In the genomic region with DNA sequence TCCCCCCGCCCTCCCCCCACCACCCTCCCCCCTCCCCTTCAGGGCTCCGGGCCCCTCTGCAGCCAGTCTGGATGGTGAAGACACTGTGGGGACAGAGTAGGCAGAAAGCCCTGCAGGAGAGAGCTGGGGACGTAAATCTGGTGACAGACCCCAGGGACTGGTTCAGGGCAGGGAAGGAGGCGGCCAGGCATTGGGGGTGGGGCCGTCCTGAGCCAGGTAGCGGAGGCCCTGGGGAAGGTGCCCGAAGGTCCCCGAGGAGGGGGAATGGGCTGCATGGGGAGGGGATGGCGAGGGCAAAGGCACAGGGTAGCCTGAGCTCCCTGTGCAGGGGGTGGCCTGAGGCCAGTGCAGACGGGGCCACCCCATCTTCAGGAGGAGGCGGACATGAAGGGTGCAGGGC, we compare ENCODE assay signal across 1 cellular context.
TF ChIP-seq lines count a peak whose summit lies in the region.

No MANE protein-coding gene starts in this region.

TF ChIP-seq in SK-N-SH treated with all-trans-retinoic acid at 6 μM for 48 hours, 23 proteins besides CTCF, POLR2A, EP300 and RAD21 (continued from another document):
- TF ChIP-seq POU6F1 (CRISPR knock-in tag; IDR thresholded peaks at IDR 0.05; ENCODE audit: borderline replicate concordance, low read depth), result no peak
- no peak for TF ChIP-seq TOX (CRISPR knock-in tag; IDR thresholded peaks at IDR 0.05; ENCODE audit: borderline replicate concordance)
- TF ChIP-seq ZNF70 (CRISPR knock-in tag; IDR thresholded peaks at IDR 0.05), result no peak
- TF ChIP-seq RARB (CRISPR knock-in tag; IDR thresholded peaks at IDR 0.05), result no peak
- TF ChIP-seq ZC3H10 (CRISPR knock-in tag; IDR thresholded peaks at IDR 0.05), result no peak
- TF ChIP-seq SNAI2 (CRISPR knock-in tag; IDR thresholded peaks at IDR 0.05), result no peak
- TF ChIP-seq ZFP30 (CRISPR knock-in tag; IDR thresholded peaks at IDR 0.05), result no peak
- no peak for TF ChIP-seq ZNF8 (CRISPR knock-in tag; IDR thresholded peaks at IDR 0.05)
